9 cellular contexts compared by ENCODE assay signal in genomic region chr18:62301322-62301721, GRCh38. TPM values are rescaled to one million over a fixed set of nuclear protein-coding genes. Genes with fewer than 3 reads are reported as not detected.
"Had no signal": no experiment of that assay in that cellular context is flagged by ENCODE, and none has a peak within 500 bp of the region (broad histone marks: within the 10 kb centered on the region; RNA-seq: fewer than 3 reads in every experiment).

No MANE protein-coding gene starts in this region.

- FAIRE-seq: H1, H54 had no signal

- H3K27ac ChIP-seq: HL-60 had no signal

- H3K4me3 ChIP-seq: GM23338 had no signal

- ATAC-seq: GM23338 had no signal

- H3K27ac Mint-ChIP-seq: GM23338, H9, HFFc6 had no signal

- H3K4me2 ChIP-seq: GM23338 had no signal

- H2AFZ ChIP-seq: GM23338 had no signal

- H3K4me3 Mint-ChIP-seq: GM23338, H9, HFFc6 had no signal

- DNase-seq: H9, HCEC 1CT, HFFc6, IMR-90, KBM-7 had no signal

- H3K9me3 Mint-ChIP-seq: GM23338, H9, HFFc6 had no signal

RNA-seq across cellular contexts. Expression of gene TNFRSF11A, which starts 23.8 kb away (rescaled TPM):
- polyA plus RNA-seq: IMR-90 had no signal
